9 cellular contexts compared by ENCODE assay signal in genomic region chr12:95623554-95624170, GRCh38.
DNase-seq lines count a peak whose midpoint lies in the region; ATAC-seq, FAIRE-seq and TF ChIP-seq lines count a peak whose summit lies in the region.
"Had no signal": no experiment of that assay in that cellular context is flagged by ENCODE, and none has a peak within 500 bp of the region (broad histone marks: within the 10 kb centered on the region; RNA-seq: fewer than 3 reads in every experiment).

No MANE protein-coding gene starts in this region.

- peak; percentile 66 to 87 for TF ChIP-seq CTCF in mammary epithelial cell (conservative IDR thresholded peaks at IDR 0.05 in 1 of 2, IDR thresholded peaks at IDR 0.05 in 1 of 2; ENCODE audit: extremely low read depth in 1 of 2, insufficient read depth in 1 of 2, low read depth in 1 of 2, low read length in 2 of 2)
- TF ChIP-seq CTCF in kidney epithelial cell (IDR thresholded peaks at IDR 0.05; ENCODE audit: insufficient read depth, low read length, poor library complexity, severe bottlenecking), result peak; percentile 79

- H3K4me3 ChIP-seq in mammary epithelial cell (replicated peaks in 1 of 3; ENCODE audit: insufficient read depth in 1 of 3, low read depth in 2 of 3, low read length in 3 of 3) (no peak overlapping the region), kidney epithelial cell (ENCODE audit: low read depth, low read length) (no peak overlapping the region)

- peak; percentile 38 for DNase-seq in COR-L47 (lab: John Stamatoyannopoulos, UW)
- peak; percentile 68 for DNase-seq in H54 (ENCODE audit: insufficient read length, low spot score)
- DNase-seq in RPMI7951 (ENCODE audit: low read depth), result peak; percentile 65
- peak; percentile 68 for DNase-seq in mammary epithelial cell
- peak; percentile 61 for DNase-seq in kidney epithelial cell (ENCODE audit: low read depth)
- DNase-seq in stimulated activated CD4-positive, alpha-beta T cell treated with anti-CD3 and anti-CD28 coated beads, Interleukin-4, amount 100 ng/mL, for 1 hour, result peak; percentile 9
- no peak for DNase-seq in activated T-helper 2 cell treated with anti-CD3 and anti-CD28 coated beads, Interferon-gamma antibody, Interleukin-2, Interleukin-4, amounts not matched to agents 10 μg/mL and 5 μg/mL and 100 μg/mL, durations not matched to agents 14 hours and 24 hours and 36 hours (ENCODE audit: low spot score)

- 90% methylated on average over 9 of the region's 18 CpGs for WGBS in mammary epithelial cell (ENCODE audit: low coverage, missing lambda C conversion rate)

- peaks cover 11% of the 10 kb centered on the region for H3K4me1 ChIP-seq in mammary epithelial cell (ENCODE audit: insufficient read depth, low read length)

- no peaks in the 10 kb centered on the region for H3K36me3 Mint-ChIP-seq in activated T-helper 2 cell treated with anti-CD3 and anti-CD28 coated beads, Interferon-gamma antibody, Interleukin-2, Interleukin-4, amounts not matched to agents 10 μg/mL and 5 μg/mL and 100 μg/mL, durations not matched to agents 14 hours and 24 hours and 36 hours (ENCODE audit: low read depth)

- no peaks in the 10 kb centered on the region for H3K79me2 ChIP-seq in mammary epithelial cell (ENCODE audit: insufficient read depth, low read length)

- ATAC-seq in HG02763 (IDR thresholded peaks at IDR 0.05; ENCODE audit: unreplicated experiment), result no peak

- no peak for TF ChIP-seq POLR2A in H54 (IDR thresholded peaks at IDR 0.05; ENCODE audit: low read depth, low read length)

- BruUV-seq in mammary epithelial cell (replicated peaks; lab: Mats Ljungman, UMichigan), result no TSS peak

- H3K4me1 Mint-ChIP-seq in activated T-helper 2 cell treated with anti-CD3 and anti-CD28 coated beads, Interferon-gamma antibody, Interleukin-2, Interleukin-4, amounts not matched to agents 10 μg/mL and 5 μg/mL and 100 μg/mL, durations not matched to agents 14 hours and 24 hours and 36 hours (ENCODE audit: low read depth), result no peaks in the 10 kb centered on the region

- no peak overlapping the region for H3K4me3 Mint-ChIP-seq in activated T-helper 2 cell treated with anti-CD3 and anti-CD28 coated beads, Interferon-gamma antibody, Interleukin-2, Interleukin-4, amounts not matched to agents 10 μg/mL and 5 μg/mL and 100 μg/mL, durations not matched to agents 14 hours and 24 hours and 36 hours (ENCODE audit: low read depth)
- H3K4me3 Mint-ChIP-seq: T-helper 1 cell treated with Interleukin-12 subunit alpha and Interleukin-12 subunit beta and Interleukin-4 antibody, amounts not matched to agents 30 μg/mL and 1 μg/mL, for 36 hours had no signal

- CTCF ChIA-PET in mammary epithelial cell (lab: Charles Lee; ENCODE audit: low non-redundant PET), result no interaction called here

- H3K27me3 ChIP-seq in mammary epithelial cell (ENCODE audit: insufficient read depth, low read length) (no peaks in the 10 kb centered on the region), kidney epithelial cell (ENCODE audit: control insufficient read depth, insufficient read depth, low read length) (no peaks in the 10 kb centered on the region)

- H3K9me3 ChIP-seq in mammary epithelial cell (replicated peaks; ENCODE audit: insufficient read depth, low read length), result no peaks in the 10 kb centered on the region

- no peaks in the 10 kb centered on the region for H3K9me3 Mint-ChIP-seq in activated T-helper 2 cell treated with anti-CD3 and anti-CD28 coated beads, Interferon-gamma antibody, Interleukin-2, Interleukin-4, amounts not matched to agents 10 μg/mL and 5 μg/mL and 100 μg/mL, durations not matched to agents 14 hours and 24 hours and 36 hours
- H3K9me3 Mint-ChIP-seq: T-helper 1 cell treated with Interleukin-12 subunit alpha and Interleukin-12 subunit beta and Interleukin-4 antibody, amounts not matched to agents 30 μg/mL and 1 μg/mL, for 36 hours had no signal

- no peak overlapping the region for H2AFZ ChIP-seq in mammary epithelial cell (ENCODE audit: low read depth, low read length)

- in situ Hi-C loops in mammary epithelial cell (cut with MboI; ENCODE audit: low sequenced_read_pairs in 2 of 2), result loop anchor here in 1 of 2 donors (10.0 kb wide), 1 partner anchor 111 kb away; no protein-coding TSS in a partner anchor

- intact Hi-C loops in mammary epithelial cell (cut with micrococcal nuclease), result loop anchor here (1.0 kb wide), 2 partner anchors 166 to 192 kb away; no protein-coding TSS in a partner anchor
- intact Hi-C loops in activated T-helper 2 cell treated with anti-CD3 and anti-CD28 coated beads, Interferon-gamma antibody, Interleukin-2, Interleukin-4, amounts not matched to agents 10 μg/mL and 5 μg/mL and 100 μg/mL, durations not matched to agents 14 hours and 24 hours and 36 hours (cut with micrococcal nuclease), result loop anchor here (10.0 kb wide), 1 partner anchor 191 kb away; no protein-coding TSS in a partner anchor

- no peak overlapping the region for H3K27ac Mint-ChIP-seq in activated T-helper 2 cell treated with anti-CD3 and anti-CD28 coated beads, Interferon-gamma antibody, Interleukin-2, Interleukin-4, amounts not matched to agents 10 μg/mL and 5 μg/mL and 100 μg/mL, durations not matched to agents 14 hours and 24 hours and 36 hours
- H3K27ac Mint-ChIP-seq: T-helper 1 cell treated with Interleukin-12 subunit alpha and Interleukin-12 subunit beta and Interleukin-4 antibody, amounts not matched to agents 30 μg/mL and 1 μg/mL, for 36 hours had no signal

- H3K27me3 Mint-ChIP-seq in activated T-helper 2 cell treated with anti-CD3 and anti-CD28 coated beads, Interferon-gamma antibody, Interleukin-2, Interleukin-4, amounts not matched to agents 10 μg/mL and 5 μg/mL and 100 μg/mL, durations not matched to agents 14 hours and 24 hours and 36 hours (ENCODE audit: low read depth), result no peaks in the 10 kb centered on the region

- H3K36me3 ChIP-seq in mammary epithelial cell (ENCODE audit: insufficient read depth, low read length), result no peaks in the 10 kb centered on the region
- no peaks in the 10 kb centered on the region for H3K36me3 ChIP-seq in kidney epithelial cell (ENCODE audit: control insufficient read depth, insufficient read depth, low read length)

- H4K20me1 ChIP-seq in mammary epithelial cell (ENCODE audit: insufficient read depth, low read length), result no peaks in the 10 kb centered on the region

- FAIRE-seq in H54 (lab: Jason Lieb, UNC), result peak; percentile 66

- H3K27ac ChIP-seq in mammary epithelial cell (ENCODE audit: insufficient read depth, low read depth, low read length), result peak overlapping the region; percentile 18

- dilution Hi-C loops in mammary epithelial cell (cut with HindIII; ENCODE audit: low sequenced_read_pairs), result loop anchor here (25.0 kb wide), 1 partner anchor 214 kb away; no protein-coding TSS in a partner anchor

- H3K4me2 ChIP-seq in mammary epithelial cell (ENCODE audit: insufficient read depth, low read depth, low read length), result no peak overlapping the region

- H3K9ac ChIP-seq in mammary epithelial cell (ENCODE audit: insufficient read depth, low read length), result no peak overlapping the region
